In the genomic region with DNA sequence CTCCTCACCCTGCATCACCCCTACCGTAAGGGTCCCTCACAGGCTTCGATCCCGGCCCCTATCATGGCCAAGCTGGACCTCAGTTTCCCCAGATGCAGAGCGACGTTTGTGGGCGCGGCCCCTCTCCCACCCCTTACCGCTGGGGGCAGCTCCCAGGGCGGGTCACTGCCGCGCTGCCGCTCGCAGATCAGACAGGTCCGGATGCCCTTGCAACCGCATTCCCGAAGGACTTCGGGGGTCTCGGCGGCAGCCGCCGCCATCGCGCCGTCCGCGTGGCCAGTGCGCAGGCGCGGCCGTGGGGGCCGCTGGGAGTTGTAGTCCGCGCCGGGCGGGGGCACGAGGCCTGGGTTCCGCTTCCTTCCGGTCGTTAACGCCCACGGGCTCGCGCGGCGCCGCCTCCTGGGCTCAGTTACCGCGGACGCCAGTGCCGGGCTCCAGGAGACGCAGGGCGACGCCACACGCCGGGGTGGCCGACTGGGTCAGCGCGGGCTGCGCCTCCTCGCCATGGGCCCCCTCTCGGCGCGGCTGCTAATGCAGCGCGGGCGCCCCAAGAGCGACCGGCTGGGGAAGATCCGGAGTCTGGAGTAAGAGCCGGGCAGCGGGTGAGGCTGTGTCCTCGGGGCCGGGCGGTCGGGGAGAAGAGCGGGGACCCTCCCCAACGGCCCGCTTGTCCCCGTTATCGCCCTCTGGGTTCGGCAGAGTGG, we compare ENCODE assay signal across 8 cellular contexts. TPM values are rescaled to one million over a fixed set of nuclear protein-coding genes. Genes with fewer than 3 reads are reported as not detected.
DNase-seq lines count a peak whose midpoint lies in the region; ATAC-seq and TF ChIP-seq lines count a peak whose summit lies in the region.

A gene with protein sequence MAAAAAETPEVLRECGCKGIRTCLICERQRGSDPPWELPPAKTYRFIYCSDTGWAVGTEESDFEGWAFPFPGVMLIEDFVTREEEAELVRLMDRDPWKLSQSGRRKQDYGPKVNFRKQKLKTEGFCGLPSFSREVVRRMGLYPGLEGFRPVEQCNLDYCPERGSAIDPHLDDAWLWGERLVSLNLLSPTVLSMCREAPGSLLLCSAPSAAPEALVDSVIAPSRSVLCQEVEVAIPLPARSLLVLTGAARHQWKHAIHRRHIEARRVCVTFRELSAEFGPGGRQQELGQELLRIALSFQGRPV (minus strand): TSS at position 287 of the 704 bp plus-strand sequence. CDS start 27 bp downstream, at position 260.
A gene (plus strand): TSS at position 408 of the 704 bp plus-strand sequence. CDS start 97 bp downstream, at position 505.

- ATAC-seq in GM21576 (IDR thresholded peaks at IDR 0.05; ENCODE audit: unreplicated experiment), result peak; percentile 77
- peak; percentile 90 for ATAC-seq in PC-3

- no peaks in the 10 kb centered on the region for H3F3A ChIP-seq in PC-3 (ENCODE audit: low read length, unreplicated experiment)

- 0 to 1% methylated on average over 79 to 81 of the region's 81 CpGs for WGBS in esophagus, 2 donors

- CTCF ChIA-PET in PC-3 (lab: Charles Lee), result interaction anchor here (0.6 kb wide), 2 partner anchors 187 to 1968 kb away, joined by 6 to 13 read pairs; no protein-coding TSS in a partner anchor

- peaks cover 24% of the 10 kb centered on the region for H3K79me2 ChIP-seq in PC-3 (ENCODE audit: low read length)

- H3K9ac ChIP-seq in PC-3 (ENCODE audit: low read length) (peak within 1 kb of the TSS; percentile 82), muscle layer of colon (ENCODE audit: low read length) (peak within 1 kb of the TSS; percentile 93)

- H3K9me2 ChIP-seq in PC-3 (replicated peaks; ENCODE audit: low read length), result no peaks in the 10 kb centered on the region

- no peak for TF ChIP-seq EP300 in Ishikawa (IDR thresholded peaks at IDR 0.05; ENCODE audit: borderline replicate concordance)

- intact Hi-C loops in PC-3 (cut with micrococcal nuclease), result loop anchor here (2.0 kb wide), 1 partner anchor 60 kb away; no protein-coding TSS in a partner anchor

- peak; percentile 83 for DNase-seq in DMS153 treated with DMSO at 0.1 percent for 48 hours (lab: John Stamatoyannopoulos, UW; ENCODE audit: unreplicated experiment)
- peak; percentile 88 for DNase-seq in PC-3
- DNase-seq in activated T-cell treated with anti-CD3 and anti-CD28 coated beads for 48 hours (ENCODE audit: low read depth), result peak; percentile 98
- DNase-seq in stimulated activated CD8-positive, alpha-beta memory T cell treated with anti-CD3 and anti-CD28 coated beads, Interleukin-7, amount 100 ng/mL, for 1 hour (ENCODE audit: low read depth in 2 of 2), result peak; percentile 88

- H2AFZ ChIP-seq in PC-3 (ENCODE audit: low read length), result peak within 1 kb of the TSS; percentile 96

- H3K4me3 ChIP-seq in PC-3 (ENCODE audit: low read length) (peak within 1 kb of the TSS; percentile 90), esophagus (ENCODE audit: low read depth in 1 of 2, low read length in 2 of 2) (peak within 1 kb of the TSS; percentile 84 to 93), muscle layer of colon (ENCODE audit: low read depth in 1 of 2, low read length in 2 of 2) (peak within 1 kb of the TSS; percentile 97 to 100)

- peak within 1 kb of the TSS; percentile 91 for H3K4me2 ChIP-seq in PC-3 (ENCODE audit: low read length)

- H3K36me3 ChIP-seq in PC-3 (ENCODE audit: low read depth, low read length), result no peaks in the 10 kb centered on the region; the same call in 1 of the 2 replicates
- peaks cover 0 to 3% of the 10 kb centered on the region in 2 donors for H3K36me3 ChIP-seq in esophagus (ENCODE audit: control insufficient read depth in 2 of 2, insufficient read depth in 2 of 2, low read length in 1 of 2)
- no peaks in the 10 kb centered on the region for H3K36me3 ChIP-seq in muscle layer of colon (ENCODE audit: insufficient read depth, low read length)

- no peak within 1 kb of the TSS for H3K27ac ChIP-seq in PC-3 (ENCODE audit: low read length)
- H3K27ac ChIP-seq in esophagus (ENCODE audit: low read depth in 2 of 2, low read length in 1 of 2), result peak within 1 kb of the TSS; percentile 47 to 56
- H3K27ac ChIP-seq in muscle layer of colon (ENCODE audit: low read depth, low read length), result peak within 1 kb of the TSS; percentile 98

- no peaks in the 10 kb centered on the region for H4K20me1 ChIP-seq in PC-3 (ENCODE audit: low read length)

- POLR2A ChIA-PET in PC-3 (lab: Charles Lee; ENCODE audit: unreplicated experiment), result interaction anchor here (0.5 to 0.6 kb wide), 3 partner anchors 21 to 1926 kb away, joined by 5 to 6 read pairs (median 6); a partner anchor contains a TSS

- no peaks in the 10 kb centered on the region for H3K9me3 ChIP-seq in PC-3 (ENCODE audit: low read length)
- H3K9me3 ChIP-seq in esophagus (ENCODE audit: control insufficient read depth in 2 of 2, insufficient read depth in 1 of 2, low read depth in 1 of 2, low read length in 1 of 2), result no peaks in the 10 kb centered on the region
- H3K9me3 ChIP-seq in muscle layer of colon (ENCODE audit: low read length), result no peaks in the 10 kb centered on the region

- no peak; the same call in 1 of the 2 replicates for TF ChIP-seq RAD21 in Ishikawa (IDR thresholded peaks at IDR 0.05; ENCODE audit: low read depth)

- H3K4me1 ChIP-seq in PC-3 (ENCODE audit: insufficient read depth, low read length), result peaks cover 10% of the 10 kb centered on the region; the same call in 1 of the 2 replicates
- H3K4me1 ChIP-seq in esophagus (ENCODE audit: control insufficient read depth in 2 of 2, insufficient read depth in 2 of 2, low read length in 1 of 2), result peaks cover 5 to 8% of the 10 kb centered on the region in 2 donors
- peaks cover 16% of the 10 kb centered on the region for H3K4me1 ChIP-seq in muscle layer of colon (ENCODE audit: insufficient read depth, low read length)

- no TSS peak for BruUV-seq in PC-3 (replicated peaks; lab: Mats Ljungman, UMichigan)

- 0 out of 2 replicates have a peak, but pooled peaks have one; percentile 15 for TF ChIP-seq CTCF in PC-3 (conservative IDR thresholded peaks at IDR 0.05; ENCODE audit: low read depth, low read length)

- no peaks in the 10 kb centered on the region for H3K27me3 ChIP-seq in PC-3 (ENCODE audit: low read length)
- H3K27me3 ChIP-seq in esophagus (ENCODE audit: control insufficient read depth in 1 of 2, insufficient read depth in 2 of 2, low read length in 2 of 2), result no peaks in the 10 kb centered on the region
- H3K27me3 ChIP-seq in muscle layer of colon (ENCODE audit: control insufficient read depth in 1 of 2, insufficient read depth in 2 of 2, low read length in 2 of 2), result no peaks in the 10 kb centered on the region

TF ChIP-seq in Ishikawa, 13 proteins besides CTCF, POLR2A, EP300 and RAD21:
- TF ChIP-seq TAF1 (IDR thresholded peaks at IDR 0.05; ENCODE audit: low read depth) (peak; percentile 53), NFIC (IDR thresholded peaks at IDR 0.05) (no peak), FOXM1 (IDR thresholded peaks at IDR 0.05; ENCODE audit: borderline replicate concordance, low read depth) (no peak), ZBTB7A (IDR thresholded peaks at IDR 0.05; ENCODE audit: low read depth) (no peak; the same call in 1 of the 2 replicates), TEAD4 (IDR thresholded peaks at IDR 0.05) (no peak; the same call in 1 of the 2 replicates), CEBPB (IDR thresholded peaks at IDR 0.05) (no peak), YY1 (IDR thresholded peaks at IDR 0.05; ENCODE audit: low read depth) (peak; percentile 90), EGR1 (IDR thresholded peaks at IDR 0.05) (peak; percentile 93), CREB1 (IDR thresholded peaks at IDR 0.05; ENCODE audit: low read depth) (no peak), TCF12 (IDR thresholded peaks at IDR 0.05; ENCODE audit: low read depth) (0 out of 2 replicates have a peak, but pooled peaks have one; percentile 15)
- TF ChIP-seq, protein P1, sequence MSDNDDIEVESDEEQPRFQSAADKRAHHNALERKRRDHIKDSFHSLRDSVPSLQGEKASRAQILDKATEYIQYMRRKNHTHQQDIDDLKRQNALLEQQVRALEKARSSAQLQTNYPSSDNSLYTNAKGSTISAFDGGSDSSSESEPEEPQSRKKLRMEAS (IDR thresholded peaks at IDR 0.05), result peak; percentile 83
- TF ChIP-seq, protein P2, sequence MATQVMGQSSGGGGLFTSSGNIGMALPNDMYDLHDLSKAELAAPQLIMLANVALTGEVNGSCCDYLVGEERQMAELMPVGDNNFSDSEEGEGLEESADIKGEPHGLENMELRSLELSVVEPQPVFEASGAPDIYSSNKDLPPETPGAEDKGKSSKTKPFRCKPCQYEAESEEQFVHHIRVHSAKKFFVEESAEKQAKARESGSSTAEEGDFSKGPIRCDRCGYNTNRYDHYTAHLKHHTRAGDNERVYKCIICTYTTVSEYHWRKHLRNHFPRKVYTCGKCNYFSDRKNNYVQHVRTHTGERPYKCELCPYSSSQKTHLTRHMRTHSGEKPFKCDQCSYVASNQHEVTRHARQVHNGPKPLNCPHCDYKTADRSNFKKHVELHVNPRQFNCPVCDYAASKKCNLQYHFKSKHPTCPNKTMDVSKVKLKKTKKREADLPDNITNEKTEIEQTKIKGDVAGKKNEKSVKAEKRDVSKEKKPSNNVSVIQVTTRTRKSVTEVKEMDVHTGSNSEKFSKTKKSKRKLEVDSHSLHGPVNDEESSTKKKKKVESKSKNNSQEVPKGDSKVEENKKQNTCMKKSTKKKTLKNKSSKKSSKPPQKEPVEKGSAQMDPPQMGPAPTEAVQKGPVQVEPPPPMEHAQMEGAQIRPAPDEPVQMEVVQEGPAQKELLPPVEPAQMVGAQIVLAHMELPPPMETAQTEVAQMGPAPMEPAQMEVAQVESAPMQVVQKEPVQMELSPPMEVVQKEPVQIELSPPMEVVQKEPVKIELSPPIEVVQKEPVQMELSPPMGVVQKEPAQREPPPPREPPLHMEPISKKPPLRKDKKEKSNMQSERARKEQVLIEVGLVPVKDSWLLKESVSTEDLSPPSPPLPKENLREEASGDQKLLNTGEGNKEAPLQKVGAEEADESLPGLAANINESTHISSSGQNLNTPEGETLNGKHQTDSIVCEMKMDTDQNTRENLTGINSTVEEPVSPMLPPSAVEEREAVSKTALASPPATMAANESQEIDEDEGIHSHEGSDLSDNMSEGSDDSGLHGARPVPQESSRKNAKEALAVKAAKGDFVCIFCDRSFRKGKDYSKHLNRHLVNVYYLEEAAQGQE (IDR thresholded peaks at IDR 0.05; ENCODE audit: low read depth), result no peak
- TF ChIP-seq, protein P3, sequence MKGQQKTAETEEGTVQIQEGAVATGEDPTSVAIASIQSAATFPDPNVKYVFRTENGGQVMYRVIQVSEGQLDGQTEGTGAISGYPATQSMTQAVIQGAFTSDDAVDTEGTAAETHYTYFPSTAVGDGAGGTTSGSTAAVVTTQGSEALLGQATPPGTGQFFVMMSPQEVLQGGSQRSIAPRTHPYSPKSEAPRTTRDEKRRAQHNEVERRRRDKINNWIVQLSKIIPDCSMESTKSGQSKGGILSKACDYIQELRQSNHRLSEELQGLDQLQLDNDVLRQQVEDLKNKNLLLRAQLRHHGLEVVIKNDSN (IDR thresholded peaks at IDR 0.05), result peak; percentile 66; the same call in 1 of the 2 replicates

RNA-seq across cellular contexts. Expression of the first gene that starts in this region (rescaled TPM):
- 21.3 and 31.0 TPM in 2 replicates for total RNA-seq in PC-3 (2014; rRNA removed)
- 1 to 10 TPM; 7.6 TPM for polyA plus RNA-seq in esophagus

RNA-seq across cellular contexts. Expression of the second gene that starts in this region (rescaled TPM):
- total RNA-seq in PC-3 (2014; rRNA removed), result 41.8 and 69.5 TPM in 2 replicates
- polyA plus RNA-seq in esophagus, result 1 to 10 TPM; 6.3 to 9.5 TPM
